ENCODE assay signal across 25 cellular contexts in the genomic region with DNA sequence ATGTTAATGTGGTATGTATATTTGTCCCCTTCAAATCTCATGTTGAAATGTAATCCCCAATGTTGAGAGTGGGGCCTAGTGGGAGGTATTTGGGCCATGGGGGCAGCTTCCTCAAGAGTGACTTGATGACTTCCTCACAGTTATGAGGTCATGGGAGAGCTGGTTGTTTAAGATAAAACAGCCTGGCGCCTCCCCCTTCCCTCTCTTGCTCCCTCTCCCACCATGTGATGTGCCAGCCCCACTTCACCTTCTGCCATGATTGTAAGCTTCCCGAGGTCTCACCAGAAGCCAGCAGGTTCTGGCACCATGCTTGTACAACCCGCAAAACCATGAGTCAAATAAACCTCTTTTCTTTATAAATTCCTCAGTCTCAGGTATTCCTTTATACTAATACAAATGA.
"Had no signal": no experiment of that assay in that cellular context is flagged by ENCODE, and none has a peak within 500 bp of the region (broad histone marks: within the 10 kb centered on the region; RNA-seq: fewer than 3 reads in every experiment).

No MANE protein-coding gene starts in this region.

- H3K36me3 ChIP-seq: adrenal gland, WERI-Rb-1 had no signal

- H3K27me3 ChIP-seq: adrenal gland, body of pancreas had no signal

- H3K4me1 ChIP-seq: adrenal gland, body of pancreas had no signal

- H3K27ac ChIP-seq: adrenal gland, body of pancreas, epithelial cell of prostate, WERI-Rb-1 had no signal

- H3K4me3 ChIP-seq: adrenal gland, body of pancreas had no signal

- H3K9me3 ChIP-seq: adrenal gland had no signal

- DNase-seq: activated B cell treated with CpG ODN at 0.5 μM for 24 hours; activated CD4-positive, alpha-beta T cell treated with anti-CD3 and anti-CD28 coated beads for 48 hours; activated CD4-positive, alpha-beta T cell treated with anti-CD3 and anti-CD28 coated beads, Interleukin-2, amount 50 U/mL, for 1 hour; activated CD4-positive, alpha-beta T cell treated with anti-CD3 and anti-CD28 coated beads, Interleukin-2, amount 50 U/mL, for 48 hours; activated CD8-positive, alpha-beta memory T cell treated with anti-CD3 and anti-CD28 coated beads, Interleukin-2, amount 10 ng/mL, durations not matched to agents 7 days and 5 days; activated CD8-positive, alpha-beta memory T cell treated with anti-CD3 and anti-CD28 coated beads, Interleukin-2, amount 50 U/mL, for 4 hours; activated CD8-positive, alpha-beta T cell treated with anti-CD3 and anti-CD28 coated beads, Interleukin-2, amount 10 ng/mL, durations not matched to agents 7 days and 5 days; activated effector memory CD4-positive, alpha-beta T cell treated with anti-CD3 and anti-CD28 coated beads, Interleukin-2, amount 50 U/mL, for 16 hours; activated naive CD4-positive, alpha-beta T cell treated with anti-CD3 and anti-CD28 coated beads for 36 hours; activated naive CD8-positive, alpha-beta T cell treated with anti-CD3 and anti-CD28 coated beads for 36 hours; activated naive CD8-positive, alpha-beta T cell treated with anti-CD3 and anti-CD28 coated beads, Interleukin-2, amount 50 U/mL, for 24 hours; activated T-cell treated with anti-CD3 and anti-CD28 coated beads, Interleukin-2, amount 50 U/mL, for 1 hour; activated T-cell treated with anti-CD3 and anti-CD28 coated beads, Interleukin-2, amount 50 U/mL, for 48 hours; adrenal gland; amygdala; aorta; body of pancreas; caudate nucleus; cortex of kidney; effector CD8-positive, alpha-beta T cell; foreskin fibroblast; head of caudate nucleus; T-helper 2 cell; WERI-Rb-1 had no signal
